19 cellular contexts compared by ENCODE assay signal in the genomic region with DNA sequence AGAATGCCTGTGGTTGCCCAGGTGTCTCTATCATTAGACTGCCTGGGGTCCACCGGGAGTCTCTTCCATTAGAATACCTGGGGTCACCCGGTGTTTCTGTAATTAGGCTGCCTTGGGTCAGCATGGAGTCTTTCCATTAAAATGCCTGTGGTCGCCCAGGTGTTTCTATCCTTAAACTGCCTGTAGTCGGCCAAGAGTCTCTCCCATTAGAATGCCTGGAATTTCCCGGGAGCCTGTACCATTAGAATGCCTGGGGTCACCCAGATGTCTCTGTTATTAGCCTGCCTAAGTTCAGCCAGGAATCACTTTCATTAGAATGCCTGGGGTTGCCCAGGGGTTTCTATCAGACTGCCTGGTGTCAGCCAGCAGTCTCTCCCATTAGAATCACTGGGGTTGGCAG.
DNase-seq lines count a peak whose midpoint lies in the region; FAIRE-seq lines count a peak whose summit lies in the region.
"Had no signal": no experiment of that assay in that cellular context is flagged by ENCODE, and none has a peak within 500 bp of the region (broad histone marks: within the 10 kb centered on the region; RNA-seq: fewer than 3 reads in every experiment).

No MANE protein-coding gene starts in this region.

- no peak for FAIRE-seq in urothelium cell line (lab: Jason Lieb, UNC)
- FAIRE-seq: D721Med, G401.6, GM12892, H54 had no signal

- DNase-seq in ELF-1 (ENCODE audit: low read depth, low spot score) (peak; percentile 6), SW480 (ENCODE audit: low spot score) (peak; percentile 22), kidney tubule cell (ENCODE audit: low spot score) (peak; percentile 46), urothelium cell line (ENCODE audit: low spot score) (peak; percentile 64), COR-L47 (lab: John Stamatoyannopoulos, UW) (no peak), Kasumi-1 (lab: John Stamatoyannopoulos, UW) (no peak), NCI-H524 (lab: John Stamatoyannopoulos, UW) (no peak)
- DNase-seq: C1 segment of cervical spinal cord; Caco-2; CD4-positive, alpha-beta memory T cell; DMS 273 treated with DMSO at 0.1 percent for 48 hours; DMS79; EL; GOT3; HFFc6 had no signal

Comparison
In these comparisons a context has a peak if more than half of its experiments do, and no peak if none do; other contexts are left out.
1. DNase-seq: peak in ELF-1 (single experiment), SW480 (single experiment), kidney tubule cell (single experiment) and urothelium cell line (single experiment); none in COR-L47 (single experiment), Kasumi-1 (0 of 2) and NCI-H524 (0 of 2).